Comparison of ENCODE assay signal across 2 cellular contexts in genomic region chr9:109120204-109120789, GRCh38.
TF ChIP-seq lines count a peak whose summit lies in the region.

No MANE protein-coding gene starts in this region.

TF ChIP-seq in HepG2, 621 proteins besides CTCF, POLR2A, EP300 and RAD21 (continues in another document):
- TF ChIP-seq ZFP36L1 (CRISPR knock-in tag; IDR thresholded peaks at IDR 0.05) (0 out of 2 replicates have a peak, but pooled peaks have one; percentile 11), RFXANK (CRISPR knock-in tag; IDR thresholded peaks at IDR 0.05) (no peak), TBX2 (CRISPR knock-in tag; IDR thresholded peaks at IDR 0.05; ENCODE audit: borderline replicate concordance) (0 out of 2 replicates have a peak, but pooled peaks have one; percentile 33), ZNF788 (CRISPR knock-in tag; IDR thresholded peaks at IDR 0.05; ENCODE audit: borderline replicate concordance) (0 out of 2 replicates have a peak, but pooled peaks have one; percentile 6), CHD2 (IDR thresholded peaks at IDR 0.05; ENCODE audit: low read depth, low read length) (peak; percentile 96), NFYB (CRISPR knock-in tag; IDR thresholded peaks at IDR 0.05) (peak; percentile 74; the same call in 1 of the 2 replicates), MXI1 (IDR thresholded peaks at IDR 0.05; ENCODE audit: borderline replicate concordance, low read depth, low read length) (peak; percentile 74; the same call in 1 of the 3 replicates), PHF8 (CRISPR knock-in tag; IDR thresholded peaks at IDR 0.05) (no peak), ZFY (CRISPR knock-in tag; IDR thresholded peaks at IDR 0.05) (no peak), MXD4 (CRISPR knock-in tag; IDR thresholded peaks at IDR 0.05) (peak; percentile 67; the same call in 1 of the 2 replicates), ZSCAN21 (CRISPR knock-in tag; IDR thresholded peaks at IDR 0.05; ENCODE audit: borderline replicate concordance) (no peak), SIN3A (IDR thresholded peaks at IDR 0.05; ENCODE audit: borderline replicate concordance, low read depth, low read length) (peak; percentile 92), TFDP2 (CRISPR knock-in tag; IDR thresholded peaks at IDR 0.05) (peak; percentile 95)
- TF ChIP-seq, protein P1, sequence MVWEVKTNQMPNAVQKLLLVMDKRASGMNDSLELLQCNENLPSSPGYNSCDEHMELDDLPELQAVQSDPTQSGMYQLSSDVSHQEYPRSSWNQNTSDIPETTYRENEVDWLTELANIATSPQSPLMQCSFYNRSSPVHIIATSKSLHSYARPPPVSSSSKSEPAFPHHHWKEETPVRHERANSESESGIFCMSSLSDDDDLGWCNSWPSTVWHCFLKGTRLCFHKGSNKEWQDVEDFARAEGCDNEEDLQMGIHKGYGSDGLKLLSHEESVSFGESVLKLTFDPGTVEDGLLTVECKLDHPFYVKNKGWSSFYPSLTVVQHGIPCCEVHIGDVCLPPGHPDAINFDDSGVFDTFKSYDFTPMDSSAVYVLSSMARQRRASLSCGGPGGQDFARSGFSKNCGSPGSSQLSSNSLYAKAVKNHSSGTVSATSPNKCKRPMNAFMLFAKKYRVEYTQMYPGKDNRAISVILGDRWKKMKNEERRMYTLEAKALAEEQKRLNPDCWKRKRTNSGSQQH (CRISPR knock-in tag; IDR thresholded peaks at IDR 0.05; ENCODE audit: low read depth): 0 out of 2 replicates have a peak, but pooled peaks have one; percentile 44
- TF ChIP-seq, protein P2, sequence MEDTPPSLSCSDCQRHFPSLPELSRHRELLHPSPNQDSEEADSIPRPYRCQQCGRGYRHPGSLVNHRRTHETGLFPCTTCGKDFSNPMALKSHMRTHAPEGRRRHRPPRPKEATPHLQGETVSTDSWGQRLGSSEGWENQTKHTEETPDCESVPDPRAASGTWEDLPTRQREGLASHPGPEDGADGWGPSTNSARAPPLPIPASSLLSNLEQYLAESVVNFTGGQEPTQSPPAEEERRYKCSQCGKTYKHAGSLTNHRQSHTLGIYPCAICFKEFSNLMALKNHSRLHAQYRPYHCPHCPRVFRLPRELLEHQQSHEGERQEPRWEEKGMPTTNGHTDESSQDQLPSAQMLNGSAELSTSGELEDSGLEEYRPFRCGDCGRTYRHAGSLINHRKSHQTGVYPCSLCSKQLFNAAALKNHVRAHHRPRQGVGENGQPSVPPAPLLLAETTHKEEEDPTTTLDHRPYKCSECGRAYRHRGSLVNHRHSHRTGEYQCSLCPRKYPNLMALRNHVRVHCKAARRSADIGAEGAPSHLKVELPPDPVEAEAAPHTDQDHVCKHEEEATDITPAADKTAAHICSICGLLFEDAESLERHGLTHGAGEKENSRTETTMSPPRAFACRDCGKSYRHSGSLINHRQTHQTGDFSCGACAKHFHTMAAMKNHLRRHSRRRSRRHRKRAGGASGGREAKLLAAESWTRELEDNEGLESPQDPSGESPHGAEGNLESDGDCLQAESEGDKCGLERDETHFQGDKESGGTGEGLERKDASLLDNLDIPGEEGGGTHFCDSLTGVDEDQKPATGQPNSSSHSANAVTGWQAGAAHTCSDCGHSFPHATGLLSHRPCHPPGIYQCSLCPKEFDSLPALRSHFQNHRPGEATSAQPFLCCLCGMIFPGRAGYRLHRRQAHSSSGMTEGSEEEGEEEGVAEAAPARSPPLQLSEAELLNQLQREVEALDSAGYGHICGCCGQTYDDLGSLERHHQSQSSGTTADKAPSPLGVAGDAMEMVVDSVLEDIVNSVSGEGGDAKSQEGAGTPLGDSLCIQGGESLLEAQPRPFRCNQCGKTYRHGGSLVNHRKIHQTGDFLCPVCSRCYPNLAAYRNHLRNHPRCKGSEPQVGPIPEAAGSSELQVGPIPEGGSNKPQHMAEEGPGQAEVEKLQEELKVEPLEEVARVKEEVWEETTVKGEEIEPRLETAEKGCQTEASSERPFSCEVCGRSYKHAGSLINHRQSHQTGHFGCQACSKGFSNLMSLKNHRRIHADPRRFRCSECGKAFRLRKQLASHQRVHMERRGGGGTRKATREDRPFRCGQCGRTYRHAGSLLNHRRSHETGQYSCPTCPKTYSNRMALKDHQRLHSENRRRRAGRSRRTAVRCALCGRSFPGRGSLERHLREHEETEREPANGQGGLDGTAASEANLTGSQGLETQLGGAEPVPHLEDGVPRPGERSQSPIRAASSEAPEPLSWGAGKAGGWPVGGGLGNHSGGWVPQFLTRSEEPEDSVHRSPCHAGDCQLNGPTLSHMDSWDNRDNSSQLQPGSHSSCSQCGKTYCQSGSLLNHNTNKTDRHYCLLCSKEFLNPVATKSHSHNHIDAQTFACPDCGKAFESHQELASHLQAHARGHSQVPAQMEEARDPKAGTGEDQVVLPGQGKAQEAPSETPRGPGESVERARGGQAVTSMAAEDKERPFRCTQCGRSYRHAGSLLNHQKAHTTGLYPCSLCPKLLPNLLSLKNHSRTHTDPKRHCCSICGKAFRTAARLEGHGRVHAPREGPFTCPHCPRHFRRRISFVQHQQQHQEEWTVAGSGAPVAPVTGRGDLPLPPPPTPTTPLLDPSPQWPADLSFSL (CRISPR knock-in tag; IDR thresholded peaks at IDR 0.05): no peak
- TF ChIP-seq, protein P3, sequence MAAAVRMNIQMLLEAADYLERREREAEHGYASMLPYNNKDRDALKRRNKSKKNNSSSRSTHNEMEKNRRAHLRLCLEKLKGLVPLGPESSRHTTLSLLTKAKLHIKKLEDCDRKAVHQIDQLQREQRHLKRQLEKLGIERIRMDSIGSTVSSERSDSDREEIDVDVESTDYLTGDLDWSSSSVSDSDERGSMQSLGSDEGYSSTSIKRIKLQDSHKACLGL (CRISPR knock-in tag; IDR thresholded peaks at IDR 0.05): no peak

TF ChIP-seq in WTC11, 78 proteins besides CTCF, POLR2A, EP300 and RAD21:
- TF ChIP-seq ZBTB43 (CRISPR knock-in tag; IDR thresholded peaks at IDR 0.05) (no peak), JAZF1 (CRISPR knock-in tag; IDR thresholded peaks at IDR 0.05) (no peak), NR1H2 (CRISPR knock-in tag; IDR thresholded peaks at IDR 0.05) (no peak), JUN (CRISPR knock-in tag; IDR thresholded peaks at IDR 0.05) (no peak), ZNF396 (CRISPR knock-in tag; IDR thresholded peaks at IDR 0.05; ENCODE audit: borderline replicate concordance) (no peak)
TF ChIP-seq in WTC11: peak in this region for 0.
